10 cellular contexts compared by ENCODE assay signal in the genomic region with DNA sequence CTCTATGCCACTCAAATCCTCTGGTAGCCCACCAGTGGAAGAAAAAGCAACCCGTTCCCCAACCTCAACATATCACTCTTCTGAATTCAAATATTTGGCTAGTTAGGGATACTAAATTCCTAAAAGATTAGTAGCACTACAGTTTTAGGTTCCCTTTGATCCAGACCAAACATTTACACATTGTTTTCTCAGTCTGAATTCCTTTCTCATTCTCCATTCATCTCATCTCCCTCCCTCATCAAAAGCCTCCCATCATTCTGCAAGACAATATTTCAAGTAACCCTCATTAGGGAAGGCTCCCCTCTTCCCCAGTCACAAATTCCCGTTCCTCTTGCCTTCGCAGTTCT. TPM values are rescaled to one million over a fixed set of nuclear protein-coding genes. Genes with fewer than 3 reads are reported as not detected.
DNase-seq lines count a peak whose midpoint lies in the region; ATAC-seq and TF ChIP-seq lines count a peak whose summit lies in the region.
"Had no signal": no experiment of that assay in that cellular context is flagged by ENCODE, and none has a peak within 500 bp of the region (broad histone marks: within the 10 kb centered on the region; RNA-seq: fewer than 3 reads in every experiment).

No MANE protein-coding gene starts in this region.

- no peak for TF ChIP-seq EP300 in sigmoid colon (IDR thresholded peaks at IDR 0.05)

- no peaks in the 10 kb centered on the region for H3K27me3 Mint-ChIP-seq in activated CD4-positive, alpha-beta T cell treated with anti-CD3 and anti-CD28 coated beads, Interleukin-2, amount 10 ng/mL, durations not matched to agents 24 days and 14 days
- H3K27me3 Mint-ChIP-seq in central memory CD8-positive, alpha-beta T cell = no peaks in the 10 kb centered on the region
- H3K27me3 Mint-ChIP-seq: activated naive CD4-positive, alpha-beta T cell treated with anti-CD3 and anti-CD28 coated beads, Interleukin-2, amount 50 U/mL, for 24 hours had no signal

- WGBS in sigmoid colon, 2 donors = 77 to 82% methylated on average over 3 of the region's 3 CpGs

- ATAC-seq in central memory CD8-positive, alpha-beta T cell (replicated peaks; ENCODE audit: extremely low read depth, poor library complexity, severe bottlenecking) = no peak
- ATAC-seq in GM18909 (IDR thresholded peaks at IDR 0.05; ENCODE audit: poor library complexity, unreplicated experiment) = no peak

- H3K36me3 Mint-ChIP-seq in activated CD4-positive, alpha-beta T cell treated with anti-CD3 and anti-CD28 coated beads, Interleukin-2, amount 10 ng/mL, durations not matched to agents 24 days and 14 days (ENCODE audit: low read depth) = peaks cover 80% of the 10 kb centered on the region
- peaks cover 2% of the 10 kb centered on the region for H3K36me3 Mint-ChIP-seq in central memory CD8-positive, alpha-beta T cell (ENCODE audit: insufficient read depth)
- H3K36me3 Mint-ChIP-seq: activated naive CD4-positive, alpha-beta T cell treated with anti-CD3 and anti-CD28 coated beads, Interleukin-2, amount 50 U/mL, for 24 hours had no signal

- TF ChIP-seq POLR2A in sigmoid colon (IDR thresholded peaks at IDR 0.05) = no peak

- no peak for TF ChIP-seq CTCF in sigmoid colon (IDR thresholded peaks at IDR 0.05)

- H3K27ac ChIP-seq in sigmoid colon = peak overlapping the region; percentile 79 to 95 (median 86)

- H3K4me3 Mint-ChIP-seq in activated CD4-positive, alpha-beta T cell treated with anti-CD3 and anti-CD28 coated beads, Interleukin-2, amount 10 ng/mL, durations not matched to agents 24 days and 14 days = peak overlapping the region; percentile 76
- H3K4me3 Mint-ChIP-seq in central memory CD8-positive, alpha-beta T cell = peak overlapping the region; percentile 12
- H3K4me3 Mint-ChIP-seq: activated naive CD4-positive, alpha-beta T cell treated with anti-CD3 and anti-CD28 coated beads, Interleukin-2, amount 50 U/mL, for 24 hours had no signal

- intact Hi-C loops in activated CD4-positive, alpha-beta T cell treated with anti-CD3 and anti-CD28 coated beads, Interleukin-2, amount 10 ng/mL, durations not matched to agents 24 days and 14 days (cut with micrococcal nuclease) = no loop called here
- intact Hi-C loops in sigmoid colon (cut with DNase I) = no loop called here

- H3K9me3 Mint-ChIP-seq in activated CD4-positive, alpha-beta T cell treated with anti-CD3 and anti-CD28 coated beads, Interleukin-2, amount 10 ng/mL, durations not matched to agents 24 days and 14 days = peaks cover 7% of the 10 kb centered on the region
- no peaks in the 10 kb centered on the region for H3K9me3 Mint-ChIP-seq in central memory CD8-positive, alpha-beta T cell
- H3K9me3 Mint-ChIP-seq: activated naive CD4-positive, alpha-beta T cell treated with anti-CD3 and anti-CD28 coated beads, Interleukin-2, amount 50 U/mL, for 24 hours had no signal

- no peak for DNase-seq in activated CD4-positive, alpha-beta T cell treated with anti-CD3 and anti-CD28 coated beads, Interleukin-2, amount 10 ng/mL, durations not matched to agents 24 days and 14 days
- no peak for DNase-seq in activated CD4-positive, alpha-beta T cell treated with anti-CD3 and anti-CD28 coated beads for 1 hour
- peak; percentile 67 for DNase-seq in M059J (ENCODE audit: low read depth)
- DNase-seq in central memory CD8-positive, alpha-beta T cell (ENCODE audit: low spot score in 2 of 2) = no peak
- DNase-seq in sigmoid colon = no peak
- no peak for DNase-seq in kidney tubule cell (ENCODE audit: low spot score)
- DNase-seq in AML-193 (lab: John Stamatoyannopoulos, UW) = no peak
- DNase-seq: stimulated activated CD4-positive, alpha-beta T cell treated with anti-CD3 and anti-CD28 coated beads, Interleukin-2, amount 100 ng/mL, for 24 hours had no signal

- no peaks in the 10 kb centered on the region for H3K27me3 ChIP-seq in sigmoid colon

- peaks cover 85% of the 10 kb centered on the region for H3K4me1 Mint-ChIP-seq in activated CD4-positive, alpha-beta T cell treated with anti-CD3 and anti-CD28 coated beads, Interleukin-2, amount 10 ng/mL, durations not matched to agents 24 days and 14 days
- H3K4me1 Mint-ChIP-seq in central memory CD8-positive, alpha-beta T cell = peaks cover 44% of the 10 kb centered on the region

- peaks cover 0 to 81% (median 72%) of the 10 kb centered on the region in 4 donors for H3K4me1 ChIP-seq in sigmoid colon

- H3K27ac Mint-ChIP-seq in activated CD4-positive, alpha-beta T cell treated with anti-CD3 and anti-CD28 coated beads, Interleukin-2, amount 10 ng/mL, durations not matched to agents 24 days and 14 days = peak overlapping the region; percentile 97
- peak overlapping the region; percentile 1 for H3K27ac Mint-ChIP-seq in central memory CD8-positive, alpha-beta T cell (ENCODE audit: low read depth)
- H3K27ac Mint-ChIP-seq: activated naive CD4-positive, alpha-beta T cell treated with anti-CD3 and anti-CD28 coated beads, Interleukin-2, amount 50 U/mL, for 24 hours had no signal

- H3K9me3 ChIP-seq in sigmoid colon = no peaks in the 10 kb centered on the region

- no peaks in the 10 kb centered on the region for H3K36me3 ChIP-seq in sigmoid colon

- no peak overlapping the region for H3K4me3 ChIP-seq in sigmoid colon

RNA-seq across cellular contexts. Expression of a gene that starts 26.3 kb away (rescaled TPM):
- total RNA-seq in activated CD4-positive, alpha-beta T cell treated with anti-CD3 and anti-CD28 coated beads, Interleukin-2, amount 10 ng/mL, durations not matched to agents 24 days and 14 days = 232 TPM in 2 replicates
- total RNA-seq in M059J (2014; rRNA removed; shearing (Covaris generic)) = 38.4 and 57.2 TPM in 2 replicates
- 10 to 100 TPM; 18.8 to 53.2 (median 35.0) TPM for total RNA-seq in sigmoid colon
- 10 to 100 TPM in 1 of 3 donors, 1 to 10 TPM in 2; 1.2 to 16.3 (median 1.2) TPM for polyA plus RNA-seq in sigmoid colon
